Comparison of ENCODE assay signal across 16 cellular contexts in the genomic region with DNA sequence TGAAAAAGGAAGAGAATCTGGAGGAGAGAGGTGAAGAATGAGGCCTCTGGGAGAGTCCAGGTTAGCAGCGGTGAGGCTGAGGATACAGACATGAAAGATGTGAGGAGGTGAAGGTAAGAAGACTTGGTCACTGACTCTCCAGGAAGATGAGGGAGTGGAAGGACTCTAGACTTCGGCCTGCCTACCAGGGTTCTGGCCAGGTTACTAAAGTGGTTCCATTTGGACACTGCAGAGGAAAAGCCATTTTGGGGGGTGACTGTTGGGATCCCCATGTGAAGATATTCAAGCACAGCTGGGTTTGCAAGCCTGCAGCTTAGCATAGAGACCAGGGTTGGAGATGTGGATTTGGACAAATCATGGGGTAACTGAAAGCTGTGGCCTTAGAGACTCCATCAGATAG. TPM values are rescaled to one million over a fixed set of nuclear protein-coding genes. Genes with fewer than 3 reads are reported as not detected.
A peak's percentile ranks its signal among the peaks of the same experiment; 100 is the strongest.
DNase-seq lines count a peak whose midpoint lies in the region; ATAC-seq and TF ChIP-seq lines count a peak whose summit lies in the region.
"Had no signal": no experiment of that assay in that cellular context is flagged by ENCODE, and none has a peak within 500 bp of the region (broad histone marks: within the 10 kb centered on the region; RNA-seq: fewer than 3 reads in every experiment).

No MANE protein-coding gene starts in this region.

- peaks cover 9% of the 10 kb centered on the region for H3F3A ChIP-seq in smooth muscle cell (ENCODE audit: low read depth)

- H4K20me1 ChIP-seq in BLaER1, result peaks cover 12% of the 10 kb centered on the region; the same call in 1 of the 2 replicates
- H4K20me1 ChIP-seq in smooth muscle cell (ENCODE audit: low read depth), result peaks cover 51% of the 10 kb centered on the region

- TF ChIP-seq POLR2A in gastroesophageal sphincter (IDR thresholded peaks at IDR 0.05), result no peak

- H3K4me1 ChIP-seq in BLaER1, result peaks cover 59% of the 10 kb centered on the region
- peaks cover 0 to 56% (median 27%) of the 10 kb centered on the region in 3 donors for H3K4me1 ChIP-seq in gastroesophageal sphincter
- peaks cover 11% of the 10 kb centered on the region for H3K4me1 ChIP-seq in smooth muscle cell (ENCODE audit: low read depth)

- H3K4me2 ChIP-seq in BLaER1, result peak overlapping the region; percentile 89
- peak overlapping the region; percentile 61 for H3K4me2 ChIP-seq in smooth muscle cell

- peaks cover 5% of the 10 kb centered on the region; the same call in 1 of the 2 replicates for H3K27me3 ChIP-seq in BLaER1
- H3K27me3 ChIP-seq in HL-60 (ENCODE audit: insufficient read depth, poor library complexity, severe bottlenecking), result no peaks in the 10 kb centered on the region
- H3K27me3 ChIP-seq in gastroesophageal sphincter, result no peaks in the 10 kb centered on the region
- H3K27me3 ChIP-seq in smooth muscle cell (ENCODE audit: low read depth), result no peaks in the 10 kb centered on the region

- H3K9me3 ChIP-seq in BLaER1, result no peaks in the 10 kb centered on the region
- H3K9me3 ChIP-seq in gastroesophageal sphincter, result no peaks in the 10 kb centered on the region
- H3K9me3 ChIP-seq in smooth muscle cell (replicated peaks; ENCODE audit: low read depth), result no peaks in the 10 kb centered on the region

- H3K4me3 ChIP-seq in BLaER1 (0 out of 2 replicates have a peak overlapping the region, but pooled peaks have one; percentile 43), HL-60 (replicated peaks; ENCODE audit: insufficient read depth, low read length) (no peak overlapping the region), gastroesophageal sphincter (no peak overlapping the region), smooth muscle cell (no peak overlapping the region)
- H3K4me3 ChIP-seq: lung had no signal

- DNase-seq in HL-60 (ENCODE audit: low read depth in 1 of 2, low spot score in 1 of 2) (no peak), smooth muscle cell (lab: John Stamatoyannopoulos, UW; ENCODE audit: unreplicated experiment) (no peak), hypothalamus (lab: John Stamatoyannopoulos, UW) (no peak), OCI-M2 (lab: John Stamatoyannopoulos, UW; ENCODE audit: unreplicated experiment) (no peak), NCI-H446 (lab: John Stamatoyannopoulos, UW) (no peak)
- DNase-seq: activated CD4-positive, CD25-positive, alpha-beta regulatory T cell; COR-L47; cortex of kidney; naive B cell; NCI-H1048; NCI-H2029 treated with DMSO at 0.1 percent for 48 hours; SIG-M5 had no signal

- H3K36me3 ChIP-seq in BLaER1 (peaks cover 9% of the 10 kb centered on the region), gastroesophageal sphincter (peaks cover 0 to 7% of the 10 kb centered on the region in 2 donors), smooth muscle cell (ENCODE audit: low read depth) (no peaks in the 10 kb centered on the region)

- ATAC-seq in gastroesophageal sphincter, result no peak
- no peak for ATAC-seq in HG03039 (IDR thresholded peaks at IDR 0.05; ENCODE audit: unreplicated experiment)

- 86 to 90% methylated on average over 1 to 2 of the region's 2 CpGs for WGBS in gastroesophageal sphincter (ENCODE audit: low coverage in 1 of 2), 2 donors
- WGBS in smooth muscle cell (ENCODE audit: low lambda C conversion rate), result 100% methylated on average over 2 of the region's 2 CpGs

- H3K9ac ChIP-seq in BLaER1 (peak overlapping the region; percentile 46; the same call in 1 of the 2 replicates), smooth muscle cell (ENCODE audit: low read depth) (peak overlapping the region; percentile 0)

- peaks cover 45% of the 10 kb centered on the region for H3K79me2 ChIP-seq in smooth muscle cell (ENCODE audit: low read depth)

- no peak for TF ChIP-seq EP300 in gastroesophageal sphincter (IDR thresholded peaks at IDR 0.05)

- no peak for TF ChIP-seq CTCF in HL-60 (IDR thresholded peaks at IDR 0.05; ENCODE audit: insufficient read depth, low read length)
- no peak for TF ChIP-seq CTCF in gastroesophageal sphincter (IDR thresholded peaks at IDR 0.05)
- no peak for TF ChIP-seq CTCF in smooth muscle cell (IDR thresholded peaks at IDR 0.05; ENCODE audit: borderline replicate concordance, insufficient read depth, poor library complexity, severe bottlenecking)

- H2AFZ ChIP-seq in smooth muscle cell (ENCODE audit: low read depth), result no peak overlapping the region

- H3K27ac ChIP-seq in BLaER1 (peak overlapping the region; percentile 74), HL-60 (replicated peaks) (peak overlapping the region; percentile 55), gastroesophageal sphincter (peak overlapping the region in 3 of 4 donors; percentile 70 to 81 (median 77)), smooth muscle cell (ENCODE audit: low read depth) (peak overlapping the region; percentile 73)

RNA-seq across cellular contexts. Expression of a gene that starts 7.8 kb away (rescaled TPM):
- total RNA-seq in gastroesophageal sphincter (10 to 100 TPM; 22.2 to 59.8 (median 37.8) TPM), smooth muscle cell (25.1 and 34.2 TPM in 2 replicates)
- 21.0 and 24.5 TPM in 2 replicates for polyA plus RNA-seq in smooth muscle cell

RNA-seq across cellular contexts. Expression of a gene that starts 28.6 kb away (rescaled TPM):
- total RNA-seq in gastroesophageal sphincter, result 10 to 100 TPM; 67.6 to 84.4 (median 76.9) TPM
- 21.6 and 37.3 TPM in 2 replicates for total RNA-seq in smooth muscle cell
- polyA plus RNA-seq in smooth muscle cell, result 54.1 and 55.4 TPM in 2 replicates

RNA-seq across cellular contexts. Expression of a gene that starts 35.3 kb away (rescaled TPM):
- total RNA-seq in gastroesophageal sphincter (10 to 100 TPM; 12.6 to 35.0 (median 18.6) TPM), smooth muscle cell (64.0 and 132 TPM in 2 replicates)
- polyA plus RNA-seq in smooth muscle cell, result 77.4 and 98.4 TPM in 2 replicates

RNA-seq across cellular contexts. Expression of a gene that starts 35.8 kb away (rescaled TPM):
- total RNA-seq in gastroesophageal sphincter, result 10 to 100 TPM; 21.7 to 41.1 (median 35.4) TPM
- total RNA-seq in smooth muscle cell, result 67.9 and 83.3 TPM in 2 replicates
- polyA plus RNA-seq in smooth muscle cell, result 373 and 378 TPM in 2 replicates

RNA-seq across cellular contexts. Expression of a gene that starts 44.3 kb away (rescaled TPM):
- total RNA-seq in gastroesophageal sphincter (100 to 1,000 TPM; 395 to 658 (median 466) TPM), smooth muscle cell (138 and 166 TPM in 2 replicates)
- 236 and 238 TPM in 2 replicates for polyA plus RNA-seq in smooth muscle cell
